2 cellular contexts compared by ENCODE assay signal in the genomic region with DNA sequence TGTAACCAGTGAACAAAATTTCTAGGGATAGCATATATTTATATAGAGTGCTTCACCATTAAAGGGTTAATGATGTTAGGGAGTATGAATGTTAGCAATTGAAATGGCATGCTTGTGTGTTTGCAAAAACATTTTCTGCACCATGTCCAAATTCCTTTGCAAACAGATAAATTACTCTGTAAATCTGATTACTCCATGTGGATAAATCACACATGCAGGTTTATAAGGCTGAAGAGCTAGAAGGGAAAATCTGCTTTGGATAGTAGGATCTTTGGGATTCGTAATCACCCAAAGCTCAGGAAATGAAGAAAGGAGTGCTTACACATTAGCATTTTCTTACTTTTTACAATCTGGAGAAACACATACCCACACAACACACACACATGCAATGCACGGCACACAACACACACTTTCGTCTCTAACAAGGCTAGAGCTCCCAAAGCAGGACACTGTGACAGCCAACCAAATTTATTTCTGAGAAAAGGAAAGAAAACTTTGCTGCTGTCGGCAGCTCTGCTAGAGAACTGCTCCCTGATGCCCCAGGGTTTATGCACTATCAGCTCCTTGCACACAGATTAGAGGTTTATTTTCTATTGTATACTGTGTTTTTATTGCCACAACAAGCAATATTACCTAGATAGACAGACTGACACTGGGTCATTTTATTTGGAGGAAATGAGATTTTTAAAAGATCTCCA.
TF ChIP-seq lines count a peak whose summit lies in the region.

No MANE protein-coding gene starts in this region.

TF ChIP-seq in IMR-90, 13 proteins besides CTCF, POLR2A, EP300 and RAD21:
- no peak for TF ChIP-seq CHD1 (IDR thresholded peaks at IDR 0.05; ENCODE audit: low read depth, low read length)
- TF ChIP-seq ELK1 (IDR thresholded peaks at IDR 0.05; ENCODE audit: borderline replicate concordance, low read depth, low read length): no peak
- no peak for TF ChIP-seq BHLHE40 (IDR thresholded peaks at IDR 0.05; ENCODE audit: low read depth, low read length)
- no peak for TF ChIP-seq MAZ (IDR thresholded peaks at IDR 0.05; ENCODE audit: borderline replicate concordance, low read depth, low read length)
- no peak for TF ChIP-seq RFX5 (IDR thresholded peaks at IDR 0.05; ENCODE audit: low read depth, low read length)
- TF ChIP-seq MXI1 (IDR thresholded peaks at IDR 0.05; ENCODE audit: borderline replicate concordance, low read depth, low read length): no peak
- TF ChIP-seq, protein P1, sequence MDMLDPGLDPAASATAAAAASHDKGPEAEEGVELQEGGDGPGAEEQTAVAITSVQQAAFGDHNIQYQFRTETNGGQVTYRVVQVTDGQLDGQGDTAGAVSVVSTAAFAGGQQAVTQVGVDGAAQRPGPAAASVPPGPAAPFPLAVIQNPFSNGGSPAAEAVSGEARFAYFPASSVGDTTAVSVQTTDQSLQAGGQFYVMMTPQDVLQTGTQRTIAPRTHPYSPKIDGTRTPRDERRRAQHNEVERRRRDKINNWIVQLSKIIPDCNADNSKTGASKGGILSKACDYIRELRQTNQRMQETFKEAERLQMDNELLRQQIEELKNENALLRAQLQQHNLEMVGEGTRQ (IDR thresholded peaks at IDR 0.05; ENCODE audit: low read depth, low read length): no peak
- no peak for TF ChIP-seq SMC3 (IDR thresholded peaks at IDR 0.05; ENCODE audit: low read depth, low read length)
- TF ChIP-seq RCOR1 (IDR thresholded peaks at IDR 0.05; ENCODE audit: insufficient replicate concordance, low read length): no peak
- no peak for TF ChIP-seq CEBPB (IDR thresholded peaks at IDR 0.05; ENCODE audit: low read depth, low read length)
- no peak for TF ChIP-seq MAFK (IDR thresholded peaks at IDR 0.05; ENCODE audit: low read depth, low read length)
- TF ChIP-seq FOS (IDR thresholded peaks at IDR 0.05; ENCODE audit: low read depth, low read length): no peak

TF ChIP-seq in neural cell, 6 proteins besides CTCF, POLR2A, EP300 and RAD21:
- TF ChIP-seq, protein P2, sequence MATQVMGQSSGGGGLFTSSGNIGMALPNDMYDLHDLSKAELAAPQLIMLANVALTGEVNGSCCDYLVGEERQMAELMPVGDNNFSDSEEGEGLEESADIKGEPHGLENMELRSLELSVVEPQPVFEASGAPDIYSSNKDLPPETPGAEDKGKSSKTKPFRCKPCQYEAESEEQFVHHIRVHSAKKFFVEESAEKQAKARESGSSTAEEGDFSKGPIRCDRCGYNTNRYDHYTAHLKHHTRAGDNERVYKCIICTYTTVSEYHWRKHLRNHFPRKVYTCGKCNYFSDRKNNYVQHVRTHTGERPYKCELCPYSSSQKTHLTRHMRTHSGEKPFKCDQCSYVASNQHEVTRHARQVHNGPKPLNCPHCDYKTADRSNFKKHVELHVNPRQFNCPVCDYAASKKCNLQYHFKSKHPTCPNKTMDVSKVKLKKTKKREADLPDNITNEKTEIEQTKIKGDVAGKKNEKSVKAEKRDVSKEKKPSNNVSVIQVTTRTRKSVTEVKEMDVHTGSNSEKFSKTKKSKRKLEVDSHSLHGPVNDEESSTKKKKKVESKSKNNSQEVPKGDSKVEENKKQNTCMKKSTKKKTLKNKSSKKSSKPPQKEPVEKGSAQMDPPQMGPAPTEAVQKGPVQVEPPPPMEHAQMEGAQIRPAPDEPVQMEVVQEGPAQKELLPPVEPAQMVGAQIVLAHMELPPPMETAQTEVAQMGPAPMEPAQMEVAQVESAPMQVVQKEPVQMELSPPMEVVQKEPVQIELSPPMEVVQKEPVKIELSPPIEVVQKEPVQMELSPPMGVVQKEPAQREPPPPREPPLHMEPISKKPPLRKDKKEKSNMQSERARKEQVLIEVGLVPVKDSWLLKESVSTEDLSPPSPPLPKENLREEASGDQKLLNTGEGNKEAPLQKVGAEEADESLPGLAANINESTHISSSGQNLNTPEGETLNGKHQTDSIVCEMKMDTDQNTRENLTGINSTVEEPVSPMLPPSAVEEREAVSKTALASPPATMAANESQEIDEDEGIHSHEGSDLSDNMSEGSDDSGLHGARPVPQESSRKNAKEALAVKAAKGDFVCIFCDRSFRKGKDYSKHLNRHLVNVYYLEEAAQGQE (IDR thresholded peaks at IDR 0.05; ENCODE audit: borderline replicate concordance): no peak
- TF ChIP-seq TAF1 (IDR thresholded peaks at IDR 0.05; ENCODE audit: low read depth) (no peak), MXI1 (conservative IDR thresholded peaks at IDR 0.05; ENCODE audit: poor library complexity, severe bottlenecking) (no peak), SMC3 (conservative IDR thresholded peaks at IDR 0.05; ENCODE audit: poor library complexity) (no peak), EZH2 (IDR thresholded peaks at IDR 0.05; ENCODE audit: borderline replicate concordance, insufficient read depth, low read length, poor library complexity, severe bottlenecking) (no peak), POLR2AphosphoS5 (IDR thresholded peaks at IDR 0.05) (no peak)
